1 cellular context compared by ENCODE assay signal in genomic region chr6:148837941-148838340, GRCh38.
TF ChIP-seq lines count a peak whose summit lies in the region.

No MANE protein-coding gene starts in this region.

TF ChIP-seq in WTC11, 78 proteins besides CTCF, POLR2A, EP300 and RAD21 (continued from another document):
- TF ChIP-seq FOXP4 (CRISPR knock-in tag; IDR thresholded peaks at IDR 0.05): no peak
- no peak for TF ChIP-seq ZNF219 (CRISPR knock-in tag; IDR thresholded peaks at IDR 0.05; ENCODE audit: borderline replicate concordance)
- no peak for TF ChIP-seq ZNF532 (CRISPR knock-in tag; IDR thresholded peaks at IDR 0.05; ENCODE audit: borderline replicate concordance)
- TF ChIP-seq SMAD3 (CRISPR knock-in tag; IDR thresholded peaks at IDR 0.05; ENCODE audit: borderline replicate concordance): no peak
- TF ChIP-seq ATF3 (CRISPR knock-in tag; conservative IDR thresholded peaks at IDR 0.05): no peak
- TF ChIP-seq ATF6 (CRISPR knock-in tag; IDR thresholded peaks at IDR 0.05): no peak
- no peak for TF ChIP-seq GTF2I (CRISPR knock-in tag; conservative IDR thresholded peaks at IDR 0.05)
- no peak for TF ChIP-seq FOXP1 (CRISPR knock-in tag; IDR thresholded peaks at IDR 0.05; ENCODE audit: borderline replicate concordance)
- TF ChIP-seq ZNF416 (CRISPR knock-in tag; IDR thresholded peaks at IDR 0.05): no peak
TF ChIP-seq in WTC11: peak in this region for 0.
